21 cellular contexts compared by ENCODE assay signal in the genomic region with DNA sequence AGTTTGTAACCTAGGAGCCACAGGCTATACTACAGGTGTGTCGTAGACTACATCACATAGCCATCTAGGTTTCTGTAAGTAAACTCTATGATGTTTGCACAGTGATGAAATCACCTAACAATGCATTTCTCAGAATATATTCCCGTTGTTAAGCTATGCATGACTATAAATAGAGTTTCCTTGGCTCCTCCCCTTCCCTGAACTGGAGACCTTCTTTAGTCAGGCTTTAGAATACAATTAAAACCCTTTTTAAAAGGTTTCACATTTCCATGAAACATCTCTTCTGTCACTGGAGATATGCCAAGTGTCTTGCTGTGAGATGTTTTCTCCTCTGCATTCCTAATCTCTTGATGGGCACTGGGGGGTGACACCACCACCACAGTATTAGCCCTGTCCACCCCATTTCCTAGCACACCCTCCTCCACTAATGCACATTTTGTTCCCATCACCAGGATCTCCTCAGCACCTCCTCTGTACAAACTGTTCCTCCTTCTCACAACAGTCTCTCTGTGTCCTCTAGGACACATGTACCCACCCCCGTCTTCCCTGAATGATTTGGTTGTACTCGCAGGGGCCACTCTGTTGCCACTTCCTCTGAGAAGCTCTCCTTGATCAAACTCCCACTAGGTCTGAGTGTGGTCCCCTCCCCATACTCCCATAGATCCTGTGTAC.
DNase-seq lines count a peak whose midpoint lies in the region; ATAC-seq and TF ChIP-seq lines count a peak whose summit lies in the region.
"Had no signal": no experiment of that assay in that cellular context is flagged by ENCODE, and none has a peak within 500 bp of the region (broad histone marks: within the 10 kb centered on the region; RNA-seq: fewer than 3 reads in every experiment).

No MANE protein-coding gene starts in this region.

- DNase-seq in NCI-H345 (lab: John Stamatoyannopoulos, UW) (peak; percentile 18), NCI-H345 treated with DMSO at 0.1 percent for 48 hours (lab: John Stamatoyannopoulos, UW; ENCODE audit: unreplicated experiment) (no peak), adipocyte (ENCODE audit: low read depth) (peak; percentile 26), fibroblast of lung (ENCODE audit: low read depth in 2 of 2) (peak; percentile 3 to 45), testis (peak; percentile 68), mesothelial cell of epicardium (ENCODE audit: low spot score in 2 of 2, unreplicated experiment in 2 of 2) (no peak), aorta (no peak), esophagus squamous epithelium (lab: John Stamatoyannopoulos, UW) (no peak)
- DNase-seq: activated gamma-delta T cell treated with Interleukin-2 at 50 U/mL for 16 hours; CD4-positive, alpha-beta memory T cell; DND-41; erythroblast; heart right ventricle; kidney; NCI-H1436; NCI-H510A; T-helper 9 cell; transverse colon had no signal

- H3K27me3 ChIP-seq in adipocyte (replicated peaks; ENCODE audit: control insufficient read depth, insufficient read depth, low read length), result no peaks in the 10 kb centered on the region
- H3K27me3 ChIP-seq in fibroblast of lung (ENCODE audit: control insufficient read depth, insufficient read depth, low read length), result no peaks in the 10 kb centered on the region
- H3K27me3 ChIP-seq in testis, result no peaks in the 10 kb centered on the region
- H3K27me3 ChIP-seq in aorta (ENCODE audit: control insufficient read depth in 1 of 2, insufficient read depth in 2 of 2, low read length in 1 of 2), result no peaks in the 10 kb centered on the region
- no peaks in the 10 kb centered on the region for H3K27me3 ChIP-seq in esophagus squamous epithelium
- H3K27me3 ChIP-seq: heart right ventricle, SJSA1, transverse colon had no signal

- no peak overlapping the region for H3K27ac ChIP-seq in fibroblast of lung (ENCODE audit: insufficient read depth, low read length)
- H3K27ac ChIP-seq in testis, result peak overlapping the region in 1 of 2 donors; percentile 4
- no peak overlapping the region for H3K27ac ChIP-seq in aorta (ENCODE audit: low read depth in 1 of 2, low read length in 2 of 2)
- H3K27ac ChIP-seq in esophagus squamous epithelium, result no peak overlapping the region
- H3K27ac ChIP-seq: heart right ventricle, SJSA1, transverse colon had no signal

- 47 to 57% methylated on average over 4 of the region's 4 CpGs for WGBS in testis, 2 donors
- WGBS in aorta, 2 donors, result 35 to 56% methylated on average over 4 of the region's 4 CpGs
- WGBS in esophagus squamous epithelium, 2 donors, result 50 to 55% methylated on average over 4 of the region's 4 CpGs

- no peak overlapping the region for H3K4me2 ChIP-seq in fibroblast of lung (ENCODE audit: extremely low read depth, insufficient read depth, low read length)

- no peak overlapping the region for H3K4me3 ChIP-seq in adipocyte (ENCODE audit: low read length)
- no peak overlapping the region for H3K4me3 ChIP-seq in fibroblast of lung (replicated peaks in 1 of 4; ENCODE audit: control extremely low read depth in 1 of 4, insufficient read depth in 1 of 4, low read depth in 3 of 4, low read length in 4 of 4)
- H3K4me3 ChIP-seq in testis, result no peak overlapping the region
- no peak overlapping the region for H3K4me3 ChIP-seq in aorta (ENCODE audit: low read length in 2 of 2)
- no peak overlapping the region for H3K4me3 ChIP-seq in esophagus squamous epithelium
- H3K4me3 ChIP-seq: HAP-1, heart right ventricle, SJSA1, transverse colon had no signal

- ATAC-seq in aorta (ENCODE audit: low FRiP score), result no peak
- ATAC-seq: heart right ventricle; stimulated activated effector memory CD8-positive, alpha-beta T cell treated with anti-CD3 and anti-CD28 coated beads, Interleukin-12 subunit alpha, Interleukin-12 subunit beta, amount 100 ng/mL, for 72 hours had no signal

- H4K20me1 ChIP-seq in fibroblast of lung (ENCODE audit: control insufficient read depth, extremely low read depth, insufficient read depth, low read length), result no peaks in the 10 kb centered on the region

- no peaks in the 10 kb centered on the region for H3K79me2 ChIP-seq in fibroblast of lung (ENCODE audit: control insufficient read depth, insufficient read depth, low read length)

- H2AFZ ChIP-seq in fibroblast of lung (ENCODE audit: low read length), result no peak overlapping the region

- no peaks in the 10 kb centered on the region for H3K4me1 Mint-ChIP-seq in mesothelial cell of epicardium
- H3K4me1 Mint-ChIP-seq: CD4-positive, alpha-beta memory T cell; stimulated activated effector memory CD8-positive, alpha-beta T cell treated with anti-CD3 and anti-CD28 coated beads, Interleukin-12 subunit alpha, Interleukin-12 subunit beta, amount 100 ng/mL, for 72 hours had no signal

- H3K9me3 ChIP-seq in adipocyte (ENCODE audit: control insufficient read depth, low read length) (peaks cover 5% of the 10 kb centered on the region), fibroblast of lung (ENCODE audit: control insufficient read depth, insufficient read depth, low read depth, low read length) (no peaks in the 10 kb centered on the region), testis (no peaks in the 10 kb centered on the region), aorta (ENCODE audit: control insufficient read depth, low read length) (no peaks in the 10 kb centered on the region), esophagus squamous epithelium (peaks cover 0 to 6% (median 0%) of the 10 kb centered on the region in 3 donors)
- H3K9me3 ChIP-seq: HAP-1, SJSA1, transverse colon had no signal

- no peaks in the 10 kb centered on the region for H3K36me3 Mint-ChIP-seq in mesothelial cell of epicardium
- H3K36me3 Mint-ChIP-seq: CD4-positive, alpha-beta memory T cell; stimulated activated effector memory CD8-positive, alpha-beta T cell treated with anti-CD3 and anti-CD28 coated beads, Interleukin-12 subunit alpha, Interleukin-12 subunit beta, amount 100 ng/mL, for 72 hours had no signal

- intact Hi-C loops in testis (cut with DNase I; ENCODE audit: low total_unique reads), result no loop called here
- intact Hi-C loops in aorta (cut with DNase I), result no loop called here
- intact Hi-C loops in esophagus squamous epithelium (cut with DNase I), result no loop called here

- H3K9ac ChIP-seq in adipocyte (ENCODE audit: low read length) (no peak overlapping the region), fibroblast of lung (ENCODE audit: insufficient read depth, low read length) (no peak overlapping the region)

- TF ChIP-seq POLR2A in testis (IDR thresholded peaks at IDR 0.05), result no peak
- no peak for TF ChIP-seq POLR2A in esophagus squamous epithelium (IDR thresholded peaks at IDR 0.05)

- H3K4me1 ChIP-seq in adipocyte (ENCODE audit: control insufficient read depth, insufficient read depth, low read length), result no peaks in the 10 kb centered on the region
- H3K4me1 ChIP-seq in fibroblast of lung (ENCODE audit: control insufficient read depth, extremely low read depth, insufficient read depth, low read length), result no peaks in the 10 kb centered on the region
- peaks cover 11% of the 10 kb centered on the region for H3K4me1 ChIP-seq in testis
- H3K4me1 ChIP-seq in aorta (ENCODE audit: control insufficient read depth in 1 of 2, insufficient read depth in 2 of 2, low read length in 2 of 2), result no peaks in the 10 kb centered on the region
- no peaks in the 10 kb centered on the region for H3K4me1 ChIP-seq in esophagus squamous epithelium
- H3K4me1 ChIP-seq: HAP-1, heart right ventricle, SJSA1, transverse colon had no signal

- H3K27ac Mint-ChIP-seq in mesothelial cell of epicardium, result no peak overlapping the region
- H3K27ac Mint-ChIP-seq: CD4-positive, alpha-beta memory T cell; stimulated activated effector memory CD8-positive, alpha-beta T cell treated with anti-CD3 and anti-CD28 coated beads, Interleukin-12 subunit alpha, Interleukin-12 subunit beta, amount 100 ng/mL, for 72 hours had no signal

- no peak overlapping the region for H3K4me3 Mint-ChIP-seq in mesothelial cell of epicardium
- H3K4me3 Mint-ChIP-seq: stimulated activated effector memory CD8-positive, alpha-beta T cell treated with anti-CD3 and anti-CD28 coated beads, Interleukin-12 subunit alpha, Interleukin-12 subunit beta, amount 100 ng/mL, for 72 hours had no signal

- peaks cover 6% of the 10 kb centered on the region for H3K27me3 Mint-ChIP-seq in mesothelial cell of epicardium (ENCODE audit: low read depth)

- peaks cover 10% of the 10 kb centered on the region for H3K9me3 Mint-ChIP-seq in mesothelial cell of epicardium

- H3K36me3 ChIP-seq in adipocyte (ENCODE audit: control insufficient read depth, insufficient read depth, low read length, severe bottlenecking) (no peaks in the 10 kb centered on the region), fibroblast of lung (ENCODE audit: control insufficient read depth, insufficient read depth, low read length) (no peaks in the 10 kb centered on the region), testis (ENCODE audit: low read depth, missing control alignments) (no peaks in the 10 kb centered on the region), aorta (ENCODE audit: control insufficient read depth in 1 of 2, insufficient read depth in 2 of 2, low read length in 1 of 2) (no peaks in the 10 kb centered on the region), esophagus squamous epithelium (no peaks in the 10 kb centered on the region)
- H3K36me3 ChIP-seq: HAP-1, heart right ventricle, SJSA1, transverse colon had no signal

- TF ChIP-seq CTCF in fibroblast of lung (conservative IDR thresholded peaks at IDR 0.05 in 1 of 2, IDR thresholded peaks at IDR 0.05 in 1 of 2; ENCODE audit: low read depth in 1 of 2, low read length in 2 of 2), result no peak
- no peak for TF ChIP-seq CTCF in testis (IDR thresholded peaks at IDR 0.05)
- no peak for TF ChIP-seq CTCF in mesothelial cell of epicardium (IDR thresholded peaks at IDR 0.05; ENCODE audit: unreplicated experiment)
- TF ChIP-seq CTCF in esophagus squamous epithelium (IDR thresholded peaks at IDR 0.05), result no peak

Comparison
In these comparisons a context has a peak if more than half of its experiments do, and no peak if none do; other contexts are left out.
1. DNase-seq: peak in NCI-H345 (single experiment), adipocyte (single experiment), fibroblast of lung (2 of 2) and testis (single experiment); none in NCI-H345 treated with DMSO at 0.1 percent for 48 hours (single experiment), mesothelial cell of epicardium (0 of 2), aorta (0 of 2) and esophagus squamous epithelium (single experiment).